ENCODE assay signal across 8 cellular contexts in genomic region chr12:10562306-10562933, GRCh38. TPM values are rescaled to one million over a fixed set of nuclear protein-coding genes. Genes with fewer than 3 reads are reported as not detected.
DNase-seq lines count a peak whose midpoint lies in the region; ATAC-seq and TF ChIP-seq lines count a peak whose summit lies in the region.

No MANE protein-coding gene starts in this region.

- CTCF ChIA-PET in AG04449 (lab: Yijun Ruan, JAX), result interaction anchor here (0.9 to 5.0 kb wide), 12 partner anchors 12 to 409 kb away, joined by 3 to 47 read pairs (median 5); no protein-coding TSS in a partner anchor

- no peak for TF ChIP-seq POLR2A in tibial nerve (IDR thresholded peaks at IDR 0.05)

- no peaks in the 10 kb centered on the region for H3K4me1 ChIP-seq in ascending aorta
- no peaks in the 10 kb centered on the region for H3K4me1 ChIP-seq in tibial nerve

- H3K9me3 ChIP-seq in ascending aorta (no peaks in the 10 kb centered on the region), tibial nerve (no peaks in the 10 kb centered on the region)

- H3K36me3 ChIP-seq in ascending aorta (no peaks in the 10 kb centered on the region), tibial nerve (no peaks in the 10 kb centered on the region)

- 0 to 5% methylated on average over 1 of the region's 1 CpG for WGBS in tibial nerve, 2 donors

- no peak for ATAC-seq in omental fat pad (ENCODE audit: low FRiP score)

- POLR2A ChIA-PET in AG04449 (lab: Yijun Ruan, JAX), result no interaction called here

- TF ChIP-seq EP300 in tibial nerve (IDR thresholded peaks at IDR 0.05), result peak in 1 of 2 donors; percentile 14

- no peak for DNase-seq in AG04449 (ENCODE audit: low read depth, low spot score)
- DNase-seq in G401 (ENCODE audit: low spot score), result peak; percentile 45
- peak; percentile 10 for DNase-seq in NCI-H1694 treated with DMSO at 0.1 percent for 48 hours (lab: John Stamatoyannopoulos, UW)
- DNase-seq in ascending aorta (ENCODE audit: low spot score in 2 of 2), result no peak
- DNase-seq in kidney glomerular epithelial cell (lab: John Stamatoyannopoulos, UW), result peak; percentile 3
- DNase-seq in tibial nerve (ENCODE audit: low spot score in 2 of 2), result peak in 1 of 2 donors; percentile 67
- no peak for DNase-seq in omental fat pad (ENCODE audit: low spot score)
- no peak for DNase-seq in stimulated activated CD8-positive, alpha-beta memory T cell treated with anti-CD3 and anti-CD28 coated beads, Interleukin-4, amount 100 ng/mL, for 48 hours

- TF ChIP-seq CTCF in AG04449 (IDR thresholded peaks at IDR 0.05; ENCODE audit: insufficient read depth, low read length, missing control alignments) (peak; percentile 31), ascending aorta (IDR thresholded peaks at IDR 0.05) (peak; percentile 48 to 68 (median 52)), tibial nerve (IDR thresholded peaks at IDR 0.05) (peak; percentile 59 to 84 (median 68)), omental fat pad (IDR thresholded peaks at IDR 0.05) (no peak)

- in situ Hi-C loops in G401 (cut with HindIII; ENCODE audit: low sequenced_read_pairs), result no loop called here

- no peak overlapping the region for H3K4me3 ChIP-seq in AG04449 (ENCODE audit: low read depth, low read length)
- no peak overlapping the region for H3K4me3 ChIP-seq in ascending aorta
- no peak overlapping the region for H3K4me3 ChIP-seq in tibial nerve

- H3K27me3 ChIP-seq in ascending aorta, result no peaks in the 10 kb centered on the region
- no peaks in the 10 kb centered on the region for H3K27me3 ChIP-seq in tibial nerve

- H3K27ac ChIP-seq in ascending aorta (no peak overlapping the region), tibial nerve (no peak overlapping the region)

- intact Hi-C loops in ascending aorta (cut with DNase I), result loop anchor here (1.0 kb wide), 2 partner anchors 231 to 327 kb away; no protein-coding TSS in a partner anchor

RNA-seq across cellular contexts. Expression of gene MAGOHB, which starts 51.0 kb away (rescaled TPM):
- total RNA-seq in G401 (2014; rRNA removed; shearing (Covaris generic)), result 28.7 and 31.3 TPM in 2 replicates
- total RNA-seq in ascending aorta (5.4 TPM), tibial nerve (10 to 100 TPM in 3 of 4 donors, 1 to 10 TPM in 1; 6.5 to 24.5 (median 17.1) TPM), omental fat pad (10 to 100 TPM in 1 of 4 donors, 1 to 10 TPM in 3; 4.9 to 12.6 (median 7.6) TPM)

RNA-seq across cellular contexts. Expression of gene EIF2S3B, which starts 56.7 kb away (rescaled TPM):
- 2.2 and 3.3 TPM in 2 replicates for total RNA-seq in G401 (2014; rRNA removed; shearing (Covaris generic))
- not detected for total RNA-seq in ascending aorta
- under 1 TPM in 1 of 4 donors, not detected in 3; 0.42 TPM for total RNA-seq in tibial nerve
- not detected for total RNA-seq in omental fat pad

Comparison
In these comparisons a context has a peak if more than half of its experiments do, and no peak if none do; other contexts are left out.
1. DNase-seq: peak in G401 (single experiment), NCI-H1694 treated with DMSO at 0.1 percent for 48 hours (single experiment) and kidney glomerular epithelial cell (single experiment); none in AG04449 (single experiment), ascending aorta (0 of 2), omental fat pad (single experiment) and stimulated activated CD8-positive, alpha-beta memory T cell treated with anti-CD3 and anti-CD28 coated beads, Interleukin-4, amount 100 ng/mL, for 48 hours (single experiment).
2. CTCF ChIP-seq: peak in AG04449 (single experiment), ascending aorta (3 of 3) and tibial nerve (5 of 5); none in omental fat pad (0 of 3).